Comparison of ENCODE assay signal across 19 cellular contexts in genomic region chr20:45067558-45067957, GRCh38. TPM values are rescaled to one million over a fixed set of nuclear protein-coding genes. Genes with fewer than 3 reads are reported as not detected.
A peak's percentile ranks its signal among the peaks of the same experiment; 100 is the strongest.
DNase-seq lines count a peak whose midpoint lies in the region; ATAC-seq and TF ChIP-seq lines count a peak whose summit lies in the region.
"Had no signal": no experiment of that assay in that cellular context is flagged by ENCODE, and none has a peak within 500 bp of the region (broad histone marks: within the 10 kb centered on the region; RNA-seq: fewer than 3 reads in every experiment).

No MANE protein-coding gene starts in this region.

- peaks cover 46 to 79% (median 75%) of the 10 kb centered on the region in 4 donors for H3K4me1 Mint-ChIP-seq in naive thymus-derived CD8-positive, alpha-beta T cell

- 83% methylated on average over 2 of the region's 2 CpGs for WGBS in mammary epithelial cell (ENCODE audit: low coverage, missing lambda C conversion rate)

- H3K4me2 ChIP-seq in PC-3 (ENCODE audit: low read length) (no peak overlapping the region), mammary epithelial cell (ENCODE audit: insufficient read depth, low read depth, low read length) (no peak overlapping the region)
- H3K4me2 ChIP-seq: BLaER1 had no signal

- no peak overlapping the region for H3K27ac ChIP-seq in PC-3 (ENCODE audit: low read length)
- H3K27ac ChIP-seq in mammary epithelial cell (ENCODE audit: insufficient read depth, low read depth, low read length) = peak overlapping the region; percentile 28
- H3K27ac ChIP-seq: BLaER1, brain microvascular endothelial cell, HL-60 had no signal

- peak overlapping the region in 1 of 10 donors; percentile 42 for H3K4me3 Mint-ChIP-seq in naive thymus-derived CD8-positive, alpha-beta T cell

- H3K79me2 ChIP-seq in PC-3 (ENCODE audit: low read length) = peaks cover 16% of the 10 kb centered on the region
- H3K79me2 ChIP-seq in mammary epithelial cell (ENCODE audit: insufficient read depth, low read length) = peaks cover 39% of the 10 kb centered on the region

- no peaks in the 10 kb centered on the region for H3K9me3 Mint-ChIP-seq in naive thymus-derived CD8-positive, alpha-beta T cell

- H3K9ac ChIP-seq in PC-3 (ENCODE audit: low read length) (no peak overlapping the region), mammary epithelial cell (ENCODE audit: insufficient read depth, low read length) (no peak overlapping the region)
- H3K9ac ChIP-seq: BLaER1 had no signal

- CTCF ChIA-PET in PC-3 (lab: Charles Lee) (no interaction called here), mammary epithelial cell (lab: Charles Lee; ENCODE audit: low non-redundant PET) (interaction anchor here (0.6 kb wide), 1 partner anchor 44 kb away, joined by 20 read pairs; no protein-coding TSS in a partner anchor)

- intact Hi-C loops in PC-3 (cut with micrococcal nuclease) (no loop called here), mammary epithelial cell (cut with micrococcal nuclease) (loop anchor here (2.0 kb wide), 1 partner anchor 13 kb away; no protein-coding TSS in a partner anchor)

- peak overlapping the region in 6 of 10 donors; percentile 9 to 86 (median 18) for H3K27ac Mint-ChIP-seq in naive thymus-derived CD8-positive, alpha-beta T cell

- peaks cover 21% of the 10 kb centered on the region for H3K4me1 ChIP-seq in PC-3 (ENCODE audit: insufficient read depth, low read length)
- peaks cover 24% of the 10 kb centered on the region for H3K4me1 ChIP-seq in mammary epithelial cell (ENCODE audit: insufficient read depth, low read length)
- H3K4me1 ChIP-seq: BLaER1 had no signal

- H3K27me3 Mint-ChIP-seq in naive thymus-derived CD8-positive, alpha-beta T cell = no peaks in the 10 kb centered on the region

- H2AFZ ChIP-seq in PC-3 (ENCODE audit: low read length) (no peak overlapping the region), mammary epithelial cell (ENCODE audit: low read depth, low read length) (no peak overlapping the region)

- DNase-seq in EL (peak; percentile 53), PC-3 (peak; percentile 6), mammary epithelial cell (peak; percentile 60), Ammon's horn (ENCODE audit: low spot score) (no peak), AG20443 (ENCODE audit: low spot score) (no peak), hepatic stellate cell (ENCODE audit: low spot score) (no peak)
- no peak for DNase-seq in naive thymus-derived CD8-positive, alpha-beta T cell
- DNase-seq: activated gamma-delta T cell treated with Interleukin-2 at 50 U/mL for 16 hours, brain microvascular endothelial cell, DMS53, left ventricle myocardium superior, NCI-H2029, NCI-H526 had no signal

- no TSS peak for BruUV-seq in PC-3 (replicated peaks; lab: Mats Ljungman, UMichigan)
- BruUV-seq in mammary epithelial cell (replicated peaks; lab: Mats Ljungman, UMichigan) = no TSS peak

- no peaks in the 10 kb centered on the region for H4K20me1 ChIP-seq in PC-3 (ENCODE audit: low read length)
- no peaks in the 10 kb centered on the region for H4K20me1 ChIP-seq in mammary epithelial cell (ENCODE audit: insufficient read depth, low read length)

- H3K9me3 ChIP-seq in PC-3 (ENCODE audit: low read length) (no peaks in the 10 kb centered on the region), mammary epithelial cell (replicated peaks; ENCODE audit: insufficient read depth, low read length) (no peaks in the 10 kb centered on the region)

- POLR2A ChIA-PET in PC-3 (lab: Charles Lee; ENCODE audit: unreplicated experiment) = no interaction called here
- POLR2A ChIA-PET in naive thymus-derived CD8-positive, alpha-beta T cell (lab: Charles Lee) = no interaction called here

- no peaks in the 10 kb centered on the region for H3F3A ChIP-seq in PC-3 (ENCODE audit: low read length, unreplicated experiment)

- H3K9me2 ChIP-seq in PC-3 (replicated peaks; ENCODE audit: low read length) = no peaks in the 10 kb centered on the region

- in situ Hi-C loops in mammary epithelial cell (cut with MboI; ENCODE audit: low sequenced_read_pairs in 2 of 2) = no loop called here

- H3K36me3 Mint-ChIP-seq in naive thymus-derived CD8-positive, alpha-beta T cell = peaks cover 8 to 86% (median 14%) of the 10 kb centered on the region in 3 donors

- dilution Hi-C loops in mammary epithelial cell (cut with HindIII; ENCODE audit: low sequenced_read_pairs) = no loop called here

- H3K4me3 ChIP-seq in PC-3 (ENCODE audit: low read length) (no peak overlapping the region), mammary epithelial cell (replicated peaks in 1 of 3; ENCODE audit: insufficient read depth in 1 of 3, low read depth in 2 of 3, low read length in 3 of 3) (no peak overlapping the region)
- H3K4me3 ChIP-seq: BLaER1 had no signal

- ATAC-seq in PC-3 = no peak
- no peak for ATAC-seq in naive thymus-derived CD8-positive, alpha-beta T cell
- no peak for ATAC-seq in GM21786 (IDR thresholded peaks at IDR 0.05; ENCODE audit: unreplicated experiment)
- ATAC-seq: left ventricle myocardium superior had no signal

- H3K36me3 ChIP-seq in PC-3 (ENCODE audit: low read depth, low read length) (no peaks in the 10 kb centered on the region; the same call in 1 of the 2 replicates), mammary epithelial cell (ENCODE audit: insufficient read depth, low read length) (no peaks in the 10 kb centered on the region)
- H3K36me3 ChIP-seq: brain microvascular endothelial cell had no signal

- TF ChIP-seq CTCF in PC-3 (conservative IDR thresholded peaks at IDR 0.05; ENCODE audit: low read depth, low read length) (no peak), mammary epithelial cell (conservative IDR thresholded peaks at IDR 0.05 in 1 of 2, IDR thresholded peaks at IDR 0.05 in 1 of 2; ENCODE audit: extremely low read depth in 1 of 2, insufficient read depth in 1 of 2, low read depth in 1 of 2, low read length in 2 of 2) (no peak)

- no peaks in the 10 kb centered on the region for H3K27me3 ChIP-seq in PC-3 (ENCODE audit: low read length)
- H3K27me3 ChIP-seq in mammary epithelial cell (ENCODE audit: insufficient read depth, low read length) = no peaks in the 10 kb centered on the region
- H3K27me3 ChIP-seq: BLaER1, brain microvascular endothelial cell had no signal

RNA-seq across cellular contexts. Expression of gene KCNS1, which starts 33.4 kb away (rescaled TPM):
- total RNA-seq in PC-3 (2014; rRNA removed) (not detected in 2 replicates), mammary epithelial cell (under 1 TPM; 0.26 to 0.33 TPM)
- polyA plus RNA-seq in mammary epithelial cell = 0.32 TPM
- polyA minus RNA-seq in mammary epithelial cell = 0.62 TPM
- not detected for total RNA-seq in naive thymus-derived CD8-positive, alpha-beta T cell
- not detected for polyA plus RNA-seq in naive thymus-derived CD8-positive, alpha-beta T cell
- total RNA-seq: left ventricle myocardium superior, subcutaneous adipose tissue had no signal

RNA-seq across cellular contexts. Expression of gene WFDC5, which starts 47.4 kb away (rescaled TPM):
- total RNA-seq in PC-3 (2014; rRNA removed) = not detected in 2 replicates
- total RNA-seq in mammary epithelial cell = under 1 TPM; 0.33 to 0.49 TPM
- polyA plus RNA-seq in mammary epithelial cell = 0.41 TPM
- not detected for polyA minus RNA-seq in mammary epithelial cell
- total RNA-seq in naive thymus-derived CD8-positive, alpha-beta T cell = not detected
- polyA plus RNA-seq in naive thymus-derived CD8-positive, alpha-beta T cell = not detected
- total RNA-seq: fibroblast of villous mesenchyme, left ventricle myocardium superior, renal cortical epithelial cell, subcutaneous adipose tissue had no signal

RNA-seq across cellular contexts. Expression of gene WFDC12, which starts 56.7 kb away (rescaled TPM):
- total RNA-seq in PC-3 (2014; rRNA removed) = not detected in 2 replicates
- total RNA-seq in mammary epithelial cell = not detected
- polyA plus RNA-seq in mammary epithelial cell = 0.10 TPM
- polyA minus RNA-seq in mammary epithelial cell = not detected
- total RNA-seq in naive thymus-derived CD8-positive, alpha-beta T cell = not detected
- not detected for polyA plus RNA-seq in naive thymus-derived CD8-positive, alpha-beta T cell
- total RNA-seq: fibroblast of villous mesenchyme, left ventricle myocardium superior, renal cortical epithelial cell, subcutaneous adipose tissue had no signal

Comparison
In these comparisons a context has a peak if more than half of its experiments do, and no peak if none do; other contexts are left out.
1. DNase-seq: peak in EL (single experiment), PC-3 (single experiment) and mammary epithelial cell (single experiment); none in naive thymus-derived CD8-positive, alpha-beta T cell (0 of 10), Ammon's horn (single experiment), AG20443 (single experiment) and hepatic stellate cell (single experiment).